Comparison of ENCODE assay signal across 32 cellular contexts in the genomic region with DNA sequence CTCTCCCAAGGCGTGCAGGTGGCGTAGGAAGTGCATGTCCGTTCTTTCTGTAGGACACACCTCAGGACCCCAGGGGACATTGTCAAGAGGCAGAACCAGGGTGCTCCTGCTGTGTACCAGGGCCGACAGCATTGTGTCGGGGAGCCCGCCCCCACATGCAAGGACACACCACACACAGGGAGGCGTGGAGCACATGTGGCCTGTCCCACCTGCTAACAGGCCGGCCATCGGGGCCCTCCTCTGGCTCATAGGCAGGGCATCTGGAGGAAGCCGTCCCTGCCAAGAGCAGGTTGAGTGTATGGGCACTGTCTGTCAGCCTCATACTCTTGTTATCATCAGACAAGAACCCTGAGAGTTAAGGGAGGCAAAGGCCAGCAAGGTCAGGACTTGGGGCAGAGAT. TPM values are rescaled to one million over a fixed set of nuclear protein-coding genes. Genes with fewer than 3 reads are reported as not detected.
"Had no signal": no experiment of that assay in that cellular context is flagged by ENCODE, and none has a peak within 500 bp of the region (broad histone marks: within the 10 kb centered on the region; RNA-seq: fewer than 3 reads in every experiment).

No MANE protein-coding gene starts in this region.

- H3K9me3 ChIP-seq: ascending aorta, breast epithelium, colonic mucosa had no signal

- H3K27ac Mint-ChIP-seq: activated CD4-positive, alpha-beta memory T cell treated with anti-CD3 and anti-CD28 coated beads for 36 hours; activated CD4-positive, alpha-beta T cell treated with anti-CD3 and anti-CD28 coated beads for 36 hours; activated CD4-positive, alpha-beta T cell treated with anti-CD3 and anti-CD28 coated beads, Interleukin-2, amount 10 ng/mL, durations not matched to agents 24 days and 14 days; activated CD8-positive, alpha-beta memory T cell treated with anti-CD3 and anti-CD28 coated beads, Interleukin-2, amount 10 ng/mL, durations not matched to agents 7 days and 5 days; activated CD8-positive, alpha-beta T cell treated with anti-CD3 and anti-CD28 coated beads, Interleukin-2, amount 10 ng/mL, durations not matched to agents 7 days and 5 days; activated naive CD4-positive, alpha-beta T cell treated with anti-CD3 and anti-CD28 coated beads for 36 hours; activated naive CD4-positive, alpha-beta T cell treated with anti-CD3 and anti-CD28 coated beads, Interleukin-2, amount 50 U/mL, for 24 hours; activated naive CD8-positive, alpha-beta T cell treated with anti-CD3 and anti-CD28 coated beads for 36 hours; activated naive CD8-positive, alpha-beta T cell treated with anti-CD3 and anti-CD28 coated beads, Interleukin-2, amount 50 U/mL, for 24 hours; activated T-helper 1 cell treated with anti-CD3 and anti-CD28 coated beads, Interleukin-12 subunit alpha, Interleukin-12 subunit beta, Interleukin-2, Interleukin-4 antibody, amounts not matched to agents 30 ng/mL and 10 ng/mL and 1 ng/mL, durations not matched to agents 14 hours and 24 hours and 36 hours; activated T-helper 2 cell treated with anti-CD3 and anti-CD28 coated beads, Interferon-gamma antibody, Interleukin-2, Interleukin-4, amounts not matched to agents 10 μg/mL and 5 μg/mL and 100 μg/mL, durations not matched to agents 14 hours and 24 hours and 36 hours; brain; endodermal cell; T-helper 17 cell; T-helper 2 cell treated with Interferon-gamma antibody and Interleukin-4, amounts not matched to agents 5 μg/mL and 100 μg/mL, for 36 hours had no signal

- H3K27ac ChIP-seq: ascending aorta, breast epithelium, cardiac muscle cell, colonic mucosa had no signal

- ATAC-seq: activated CD4-positive, alpha-beta T cell treated with anti-CD3 and anti-CD28 coated beads for 36 hours; activated CD8-positive, alpha-beta memory T cell treated with anti-CD3 and anti-CD28 coated beads, Interleukin-2, amount 10 ng/mL, durations not matched to agents 7 days and 5 days; activated CD8-positive, alpha-beta T cell treated with anti-CD3 and anti-CD28 coated beads, Interleukin-2, amount 10 ng/mL, durations not matched to agents 7 days and 5 days; activated naive CD8-positive, alpha-beta T cell treated with anti-CD3 and anti-CD28 coated beads, Interleukin-2, amount 50 U/mL, for 24 hours; esophagus mucosa; T-helper 17 cell had no signal

- H3K4me1 Mint-ChIP-seq: activated CD4-positive, alpha-beta T cell treated with anti-CD3 and anti-CD28 coated beads for 36 hours; activated CD8-positive, alpha-beta memory T cell treated with anti-CD3 and anti-CD28 coated beads, Interleukin-2, amount 10 ng/mL, durations not matched to agents 7 days and 5 days; activated naive CD4-positive, alpha-beta T cell treated with anti-CD3 and anti-CD28 coated beads, Interleukin-2, amount 50 U/mL, for 24 hours; activated naive CD8-positive, alpha-beta T cell treated with anti-CD3 and anti-CD28 coated beads for 36 hours; activated naive CD8-positive, alpha-beta T cell treated with anti-CD3 and anti-CD28 coated beads, Interleukin-2, amount 50 U/mL, for 24 hours; endodermal cell had no signal

- H3K27me3 ChIP-seq: ascending aorta, cardiac muscle cell, colonic mucosa had no signal

- DNase-seq: activated CD4-positive, alpha-beta memory T cell treated with anti-CD3 and anti-CD28 coated beads for 36 hours; activated CD4-positive, alpha-beta T cell treated with anti-CD3 and anti-CD28 coated beads for 36 hours; activated CD4-positive, alpha-beta T cell treated with anti-CD3 and anti-CD28 coated beads, Interleukin-2, amount 10 ng/mL, durations not matched to agents 24 days and 14 days; activated CD4-positive, CD25-positive, alpha-beta regulatory T cell; activated CD4-positive, CD25-positive, alpha-beta regulatory T cell treated with anti-CD3 and anti-CD28 coated beads, Interleukin-2, amount 50 U/mL, for 72 hours; activated CD8-positive, alpha-beta memory T cell treated with anti-CD3 and anti-CD28 coated beads, Interleukin-2, amount 10 ng/mL, durations not matched to agents 7 days and 5 days; activated CD8-positive, alpha-beta memory T cell treated with anti-CD3 and anti-CD28 coated beads, Interleukin-2, amount 50 U/mL, for 4 hours; activated CD8-positive, alpha-beta T cell treated with anti-CD3 and anti-CD28 coated beads, Interleukin-2, amount 10 ng/mL, durations not matched to agents 7 days and 5 days; activated effector memory CD4-positive, alpha-beta T cell treated with anti-CD3 and anti-CD28 coated beads, Interleukin-2, amount 50 U/mL, for 16 hours; activated naive CD4-positive, alpha-beta T cell treated with anti-CD3 and anti-CD28 coated beads for 36 hours; activated naive CD8-positive, alpha-beta T cell treated with anti-CD3 and anti-CD28 coated beads for 36 hours; activated naive CD8-positive, alpha-beta T cell treated with anti-CD3 and anti-CD28 coated beads, Interleukin-2, amount 50 U/mL, for 24 hours; activated T-cell treated with anti-CD3 and anti-CD28 coated beads, Interleukin-2, amount 50 U/mL, for 1 hour; activated T-cell treated with anti-CD3 and anti-CD28 coated beads, Interleukin-2, amount 50 U/mL, for 48 hours; central memory CD4-positive, alpha-beta T cell; cerebellar nuclear complex; colonic mucosa; effector CD8-positive, alpha-beta T cell; endodermal cell; foreskin fibroblast; head of caudate nucleus; T-helper 17 cell; T1000 had no signal

- H3K4me3 Mint-ChIP-seq: activated CD4-positive, alpha-beta memory T cell treated with anti-CD3 and anti-CD28 coated beads for 36 hours; activated CD4-positive, alpha-beta T cell treated with anti-CD3 and anti-CD28 coated beads for 36 hours; activated CD4-positive, alpha-beta T cell treated with anti-CD3 and anti-CD28 coated beads, Interleukin-2, amount 10 ng/mL, durations not matched to agents 24 days and 14 days; activated CD8-positive, alpha-beta memory T cell treated with anti-CD3 and anti-CD28 coated beads, Interleukin-2, amount 10 ng/mL, durations not matched to agents 7 days and 5 days; activated CD8-positive, alpha-beta T cell treated with anti-CD3 and anti-CD28 coated beads, Interleukin-2, amount 10 ng/mL, durations not matched to agents 7 days and 5 days; activated naive CD4-positive, alpha-beta T cell treated with anti-CD3 and anti-CD28 coated beads for 36 hours; activated naive CD4-positive, alpha-beta T cell treated with anti-CD3 and anti-CD28 coated beads, Interleukin-2, amount 50 U/mL, for 24 hours; activated naive CD8-positive, alpha-beta T cell treated with anti-CD3 and anti-CD28 coated beads for 36 hours; activated naive CD8-positive, alpha-beta T cell treated with anti-CD3 and anti-CD28 coated beads, Interleukin-2, amount 50 U/mL, for 24 hours; activated T-helper 1 cell treated with anti-CD3 and anti-CD28 coated beads, Interleukin-12 subunit alpha, Interleukin-12 subunit beta, Interleukin-2, Interleukin-4 antibody, amounts not matched to agents 30 ng/mL and 10 ng/mL and 1 ng/mL, durations not matched to agents 14 hours and 24 hours and 36 hours; brain; endodermal cell; T-helper 17 cell; T-helper 2 cell treated with Interferon-gamma antibody and Interleukin-4, amounts not matched to agents 5 μg/mL and 100 μg/mL, for 36 hours had no signal

- H3K9me3 Mint-ChIP-seq: activated CD4-positive, alpha-beta memory T cell treated with anti-CD3 and anti-CD28 coated beads for 36 hours; activated CD4-positive, alpha-beta T cell treated with anti-CD3 and anti-CD28 coated beads, Interleukin-2, amount 10 ng/mL, durations not matched to agents 24 days and 14 days; activated naive CD4-positive, alpha-beta T cell treated with anti-CD3 and anti-CD28 coated beads for 36 hours; activated naive CD4-positive, alpha-beta T cell treated with anti-CD3 and anti-CD28 coated beads, Interleukin-2, amount 50 U/mL, for 24 hours; activated naive CD8-positive, alpha-beta T cell treated with anti-CD3 and anti-CD28 coated beads for 36 hours; activated naive CD8-positive, alpha-beta T cell treated with anti-CD3 and anti-CD28 coated beads, Interleukin-2, amount 50 U/mL, for 24 hours; activated T-helper 1 cell treated with anti-CD3 and anti-CD28 coated beads, Interleukin-12 subunit alpha, Interleukin-12 subunit beta, Interleukin-2, Interleukin-4 antibody, amounts not matched to agents 30 ng/mL and 10 ng/mL and 1 ng/mL, durations not matched to agents 14 hours and 24 hours and 36 hours; activated T-helper 2 cell treated with anti-CD3 and anti-CD28 coated beads, Interferon-gamma antibody, Interleukin-2, Interleukin-4, amounts not matched to agents 10 μg/mL and 5 μg/mL and 100 μg/mL, durations not matched to agents 14 hours and 24 hours and 36 hours; endodermal cell; T-helper 2 cell treated with Interferon-gamma antibody and Interleukin-4, amounts not matched to agents 5 μg/mL and 100 μg/mL, for 36 hours had no signal

- H3K4me1 ChIP-seq: ascending aorta, breast epithelium, colonic mucosa had no signal

- H3K36me3 Mint-ChIP-seq: activated CD4-positive, alpha-beta memory T cell treated with anti-CD3 and anti-CD28 coated beads for 36 hours; activated CD8-positive, alpha-beta memory T cell treated with anti-CD3 and anti-CD28 coated beads, Interleukin-2, amount 10 ng/mL, durations not matched to agents 7 days and 5 days; activated naive CD4-positive, alpha-beta T cell treated with anti-CD3 and anti-CD28 coated beads, Interleukin-2, amount 50 U/mL, for 24 hours; activated naive CD8-positive, alpha-beta T cell treated with anti-CD3 and anti-CD28 coated beads for 36 hours; brain had no signal

- H3K27me3 Mint-ChIP-seq: activated naive CD4-positive, alpha-beta T cell treated with anti-CD3 and anti-CD28 coated beads, Interleukin-2, amount 50 U/mL, for 24 hours had no signal

RNA-seq across cellular contexts. Expression of a gene that starts 12.7 kb away (rescaled TPM):
- total RNA-seq: activated naive CD8-positive, alpha-beta T cell treated with anti-CD3 and anti-CD28 coated beads for 36 hours; ascending aorta had no signal
